In genomic region chr14:72060917-72061316, GRCh38 we compare ENCODE assay signal across 28 cellular contexts.
DNase-seq lines count a peak whose midpoint lies in the region; ATAC-seq and TF ChIP-seq lines count a peak whose summit lies in the region.
"Had no signal": no experiment of that assay in that cellular context is flagged by ENCODE, and none has a peak within 500 bp of the region (broad histone marks: within the 10 kb centered on the region; RNA-seq: fewer than 3 reads in every experiment).

No MANE protein-coding gene starts in this region.

- H3K4me1 ChIP-seq in right atrium auricular region (peaks cover 0 to 10% of the 10 kb centered on the region in 2 donors), heart right ventricle (peaks cover 0 to 18% (median 4%) of the 10 kb centered on the region in 9 donors), A673 (ENCODE audit: insufficient read depth, low read length, poor library complexity, severe bottlenecking) (no peaks in the 10 kb centered on the region), suprapubic skin (no peaks in the 10 kb centered on the region)
- H3K4me1 ChIP-seq: SJCRH30 had no signal

- TF ChIP-seq POLR2A in suprapubic skin (IDR thresholded peaks at IDR 0.05) = no peak

- no peaks in the 10 kb centered on the region for H3K9me3 ChIP-seq in right atrium auricular region
- H3K9me3 ChIP-seq in heart right ventricle = no peaks in the 10 kb centered on the region
- no peaks in the 10 kb centered on the region for H3K9me3 ChIP-seq in A673 (ENCODE audit: low read depth, low read length, poor library complexity, severe bottlenecking)
- H3K9me3 ChIP-seq in suprapubic skin = no peaks in the 10 kb centered on the region
- H3K9me3 ChIP-seq: BLaER1 treated with 17β-estradiol and CSF1 and Interleukin-3, amounts not matched to agents 10 nM and 100 nM; SJCRH30 had no signal

- ATAC-seq in Right ventricle myocardium inferior (peak; percentile 45), heart right ventricle (peak in 6 of 8 donors; percentile 38 to 88 (median 66))
- ATAC-seq: HCT116, SK-N-SH treated with all-trans-retinoic acid at 6 μM for 48 hours, T-cell had no signal

- no peak overlapping the region for H3K4me3 ChIP-seq in right atrium auricular region
- H3K4me3 ChIP-seq in heart right ventricle = no peak overlapping the region
- no peak overlapping the region for H3K4me3 ChIP-seq in A673 (ENCODE audit: low read depth, low read length, poor library complexity, severe bottlenecking)
- no peak overlapping the region for H3K4me3 ChIP-seq in suprapubic skin
- H3K4me3 ChIP-seq: BLaER1 treated with 17β-estradiol and CSF1 and Interleukin-3, amounts not matched to agents 10 nM and 100 nM; PC-9; SJCRH30 had no signal

- no peaks in the 10 kb centered on the region for H3K36me3 ChIP-seq in right atrium auricular region
- no peaks in the 10 kb centered on the region for H3K36me3 ChIP-seq in heart right ventricle
- no peaks in the 10 kb centered on the region for H3K36me3 ChIP-seq in A673 (ENCODE audit: insufficient read depth, low read length, poor library complexity, severe bottlenecking)
- no peaks in the 10 kb centered on the region for H3K36me3 ChIP-seq in suprapubic skin
- H3K36me3 ChIP-seq: BLaER1 treated with 17β-estradiol and CSF1 and Interleukin-3, amounts not matched to agents 10 nM and 100 nM; SJCRH30 had no signal

- DNase-seq in Right ventricle myocardium inferior (ENCODE audit: missing footprints) (no peak), right atrium auricular region (ENCODE audit: low spot score) (no peak), SW480 (ENCODE audit: low spot score) (peak; percentile 13), heart right ventricle (no peak), renal cortical epithelial cell (ENCODE audit: low read depth) (peak; percentile 31), A673 (ENCODE audit: low spot score) (no peak), suprapubic skin (ENCODE audit: low spot score in 2 of 2) (no peak), SIG-M5 (lab: John Stamatoyannopoulos, UW) (no peak)
- DNase-seq: AML-193; CD4-positive, alpha-beta memory T cell; COR-L47; DMS53; IMR-90; KG1; MM.1S; NCI-H1436 treated with DMSO at 0.1 percent for 48 hours; NCI-H2029; NCI-H446 treated with DMSO at 0.1 percent for 48 hours; NCI-H526; NCI-H82; NK-92 treated with Interleukin-12 subunit alpha and Interleukin-12 subunit beta, amount 100 ng/mL, for 24 hours; PC-9; SJCRH30; T-cell had no signal

- WGBS in heart right ventricle, 2 donors = 65 to 74% methylated on average over 1 of the region's 1 CpG
- 59% methylated on average over 1 of the region's 1 CpG for WGBS in suprapubic skin

- H3K27me3 ChIP-seq in right atrium auricular region = no peaks in the 10 kb centered on the region
- no peaks in the 10 kb centered on the region for H3K27me3 ChIP-seq in heart right ventricle
- H3K27me3 ChIP-seq in A673 (replicated peaks; ENCODE audit: insufficient read depth, low read depth, low read length, poor library complexity) = no peaks in the 10 kb centered on the region
- H3K27me3 ChIP-seq in suprapubic skin = no peaks in the 10 kb centered on the region
- H3K27me3 ChIP-seq: BLaER1 treated with 17β-estradiol and CSF1 and Interleukin-3, amounts not matched to agents 10 nM and 100 nM had no signal

- CTCF ChIA-PET in A673 (lab: Charles Lee) = no interaction called here

- BruUV-seq in A673 (replicated peaks; lab: Mats Ljungman, UMichigan) = no TSS peak

- POLR2A ChIA-PET in A673 (lab: Charles Lee; ENCODE audit: low non-redundant PET) = no interaction called here

- intact Hi-C loops in Right ventricle myocardium inferior (cut with DNase I) (no loop called here), heart right ventricle (cut with DNase I) (no loop called here), A673 (cut with micrococcal nuclease; ENCODE audit: unreplicated experiment) (no loop called here)

- TF ChIP-seq CTCF in right atrium auricular region (IDR thresholded peaks at IDR 0.05) = no peak
- no peak for TF ChIP-seq CTCF in heart right ventricle (IDR thresholded peaks at IDR 0.05)
- TF ChIP-seq CTCF in A673 (conservative IDR thresholded peaks at IDR 0.05; ENCODE audit: low read depth, low read length) = no peak
- no peak for TF ChIP-seq CTCF in suprapubic skin (IDR thresholded peaks at IDR 0.05)

- no peak for TF ChIP-seq EP300 in suprapubic skin (IDR thresholded peaks at IDR 0.05)

- H3K27ac ChIP-seq in right atrium auricular region (peak overlapping the region in 1 of 2 donors; percentile 66), heart right ventricle (no peak overlapping the region), A673 (ENCODE audit: low read depth, low read length, poor library complexity, severe bottlenecking) (no peak overlapping the region), suprapubic skin (no peak overlapping the region)
- H3K27ac ChIP-seq: BLaER1 treated with 17β-estradiol and CSF1 and Interleukin-3, amounts not matched to agents 10 nM and 100 nM; PC-9; RWPE1; SJCRH30 had no signal

Comparison
In these comparisons a context has a peak if more than half of its experiments do, and no peak if none do; other contexts are left out.
1. DNase-seq: peak in SW480 (single experiment) and renal cortical epithelial cell (single experiment); none in Right ventricle myocardium inferior (single experiment), right atrium auricular region (single experiment), heart right ventricle (0 of 2), A673 (single experiment), suprapubic skin (0 of 2) and SIG-M5 (single experiment).